ENCODE assay signal across 11 cellular contexts in genomic region chr14:100039903-100040302, GRCh38.
"Had no signal": no experiment of that assay in that cellular context is flagged by ENCODE, and none has a peak within 500 bp of the region (broad histone marks: within the 10 kb centered on the region; RNA-seq: fewer than 3 reads in every experiment).

No MANE protein-coding gene starts in this region.

- ATAC-seq: activated T-helper 17 cell treated with anti-CD3 and anti-CD28 coated beads, Interleukin-2, amount 50 U/mL, for 72 hours; esophagus mucosa; left colon; mucosa of descending colon; natural killer cell; stimulated activated naive CD8-positive, alpha-beta T cell treated with anti-CD3 and anti-CD28 coated beads, Interleukin-15, amount 100 ng/mL, for 72 hours had no signal

- DNase-seq: activated CD4-positive, alpha-beta T cell treated with anti-CD3 and anti-CD28 coated beads, Interleukin-2, amount 10 ng/mL, durations not matched to agents 24 days and 14 days; left colon; mammary epithelial cell; mucosa of descending colon; natural killer cell; stimulated activated CD4-positive, alpha-beta T cell treated with anti-CD3 and anti-CD28 coated beads, Interleukin-4, amount 100 ng/mL, for 1 hour; stimulated activated naive CD8-positive, alpha-beta T cell treated with anti-CD3 and anti-CD28 coated beads, Interleukin-15, amount 100 ng/mL, for 72 hours; T1000 had no signal

- H3K27me3 Mint-ChIP-seq: activated CD4-positive, alpha-beta T cell treated with anti-CD3 and anti-CD28 coated beads, Interleukin-2, amount 10 ng/mL, durations not matched to agents 24 days and 14 days; activated naive CD4-positive, alpha-beta T cell treated with anti-CD3 and anti-CD28 coated beads, Interleukin-2, amount 50 U/mL, for 24 hours; activated T-helper 17 cell treated with anti-CD3 and anti-CD28 coated beads, Interleukin-2, amount 50 U/mL, for 72 hours; stimulated activated naive CD8-positive, alpha-beta T cell treated with anti-CD3 and anti-CD28 coated beads, Interleukin-15, amount 100 ng/mL, for 72 hours had no signal

- H3K9me3 Mint-ChIP-seq: activated CD4-positive, alpha-beta T cell treated with anti-CD3 and anti-CD28 coated beads, Interleukin-2, amount 10 ng/mL, durations not matched to agents 24 days and 14 days; activated naive CD4-positive, alpha-beta T cell treated with anti-CD3 and anti-CD28 coated beads, Interleukin-2, amount 50 U/mL, for 24 hours; activated T-helper 17 cell treated with anti-CD3 and anti-CD28 coated beads, Interleukin-2, amount 50 U/mL, for 72 hours; natural killer cell; stimulated activated naive CD8-positive, alpha-beta T cell treated with anti-CD3 and anti-CD28 coated beads, Interleukin-15, amount 100 ng/mL, for 72 hours had no signal

- H3K9me3 ChIP-seq: mucosa of descending colon had no signal

- H3K36me3 Mint-ChIP-seq: activated naive CD4-positive, alpha-beta T cell treated with anti-CD3 and anti-CD28 coated beads, Interleukin-2, amount 50 U/mL, for 24 hours; natural killer cell had no signal

- H3K4me3 Mint-ChIP-seq: activated CD4-positive, alpha-beta T cell treated with anti-CD3 and anti-CD28 coated beads, Interleukin-2, amount 10 ng/mL, durations not matched to agents 24 days and 14 days; activated naive CD4-positive, alpha-beta T cell treated with anti-CD3 and anti-CD28 coated beads, Interleukin-2, amount 50 U/mL, for 24 hours; activated T-helper 17 cell treated with anti-CD3 and anti-CD28 coated beads, Interleukin-2, amount 50 U/mL, for 72 hours; natural killer cell; stimulated activated naive CD8-positive, alpha-beta T cell treated with anti-CD3 and anti-CD28 coated beads, Interleukin-15, amount 100 ng/mL, for 72 hours had no signal

- H3K27ac Mint-ChIP-seq: activated CD4-positive, alpha-beta T cell treated with anti-CD3 and anti-CD28 coated beads, Interleukin-2, amount 10 ng/mL, durations not matched to agents 24 days and 14 days; activated T-helper 17 cell treated with anti-CD3 and anti-CD28 coated beads, Interleukin-2, amount 50 U/mL, for 72 hours; natural killer cell; stimulated activated naive CD8-positive, alpha-beta T cell treated with anti-CD3 and anti-CD28 coated beads, Interleukin-15, amount 100 ng/mL, for 72 hours had no signal

- H3K4me3 ChIP-seq: mucosa of descending colon had no signal
